ENCODE assay signal across 14 cellular contexts in the genomic region with DNA sequence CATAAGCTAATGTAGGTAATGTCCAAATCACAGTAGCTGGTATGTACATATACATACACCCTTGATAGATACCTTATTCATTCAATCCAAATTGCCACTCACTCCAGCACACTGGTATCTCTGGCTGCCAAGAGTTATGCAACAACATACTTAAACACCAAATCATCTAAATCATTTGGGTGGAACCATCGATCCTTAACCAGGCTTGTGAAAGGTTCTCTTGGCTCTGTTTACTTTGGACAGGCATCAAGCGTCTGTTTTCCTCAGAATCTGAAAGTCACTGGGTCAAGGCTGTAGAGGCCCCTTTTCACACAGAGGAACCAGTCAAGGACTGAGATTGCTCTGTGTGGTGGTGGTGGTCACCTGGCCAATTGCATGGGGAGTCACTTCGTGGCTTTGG. TPM values are rescaled to one million over a fixed set of nuclear protein-coding genes. Genes with fewer than 3 reads are reported as not detected.
DNase-seq lines count a peak whose midpoint lies in the region; ATAC-seq and TF ChIP-seq lines count a peak whose summit lies in the region.
"Had no signal": no experiment of that assay in that cellular context is flagged by ENCODE, and none has a peak within 500 bp of the region (broad histone marks: within the 10 kb centered on the region; RNA-seq: fewer than 3 reads in every experiment).

No MANE protein-coding gene starts in this region.

- TF ChIP-seq CTCF in astrocyte of the cerebellum (IDR thresholded peaks at IDR 0.05; ENCODE audit: low read depth, low read length, missing control alignments), result no peak
- no peak for TF ChIP-seq CTCF in left lung (IDR thresholded peaks at IDR 0.05)
- TF ChIP-seq CTCF in GM13976 (IDR thresholded peaks at IDR 0.05; ENCODE audit: borderline replicate concordance, control extremely low read depth, extremely low read depth, insufficient read depth, missing control alignments), result no peak

- peak; percentile 52 for ATAC-seq in left lung
- ATAC-seq: effector memory CD8-positive, alpha-beta T cell had no signal

- no peak overlapping the region for H3K27ac Mint-ChIP-seq in T-helper 2 cell treated with Interferon-gamma antibody and Interleukin-4, amounts not matched to agents 5 μg/mL and 100 μg/mL, for 36 hours

- no peaks in the 10 kb centered on the region for H3K27me3 ChIP-seq in left lung
- H3K27me3 ChIP-seq: sigmoid colon had no signal

- intact Hi-C loops in left lung (cut with DNase I), result no loop called here

- no peak overlapping the region for H3K4me3 Mint-ChIP-seq in T-helper 2 cell treated with Interferon-gamma antibody and Interleukin-4, amounts not matched to agents 5 μg/mL and 100 μg/mL, for 36 hours

- H3K4me1 ChIP-seq in left lung, result peaks cover 5 to 56% of the 10 kb centered on the region in 2 donors

- no peaks in the 10 kb centered on the region for H3K9me3 ChIP-seq in left lung
- H3K9me3 ChIP-seq: sigmoid colon had no signal

- no peaks in the 10 kb centered on the region for H3K9me3 Mint-ChIP-seq in T-helper 2 cell treated with Interferon-gamma antibody and Interleukin-4, amounts not matched to agents 5 μg/mL and 100 μg/mL, for 36 hours
- H3K9me3 Mint-ChIP-seq: CD8-positive, alpha-beta memory T cell; effector memory CD8-positive, alpha-beta T cell had no signal

- in situ Hi-C loops in ACHN (cut with HindIII; ENCODE audit: low pct_ligation_motif_present, low pct_unique_long_range_greater_than_20kb, low sequenced_read_pairs) (no loop called here), astrocyte of the cerebellum (cut with HindIII; ENCODE audit: low sequenced_read_pairs) (no loop called here), GM13976 (cut with MboI; ENCODE audit: low sequenced_read_pairs, unreplicated experiment) (no loop called here)

- peaks cover 17% of the 10 kb centered on the region for H3K27me3 Mint-ChIP-seq in T-helper 2 cell treated with Interferon-gamma antibody and Interleukin-4, amounts not matched to agents 5 μg/mL and 100 μg/mL, for 36 hours (ENCODE audit: low read depth)
- H3K27me3 Mint-ChIP-seq: effector memory CD8-positive, alpha-beta T cell had no signal

- peaks cover 27% of the 10 kb centered on the region for H3K4me1 Mint-ChIP-seq in T-helper 2 cell treated with Interferon-gamma antibody and Interleukin-4, amounts not matched to agents 5 μg/mL and 100 μg/mL, for 36 hours (ENCODE audit: low read depth)

- H3K36me3 ChIP-seq in left lung, result no peaks in the 10 kb centered on the region
- H3K36me3 ChIP-seq: sigmoid colon had no signal

- no peaks in the 10 kb centered on the region for H3K36me3 Mint-ChIP-seq in T-helper 2 cell treated with Interferon-gamma antibody and Interleukin-4, amounts not matched to agents 5 μg/mL and 100 μg/mL, for 36 hours (ENCODE audit: low read depth)

- H3K4me3 ChIP-seq in astrocyte of the cerebellum (ENCODE audit: low read depth, low read length), result no peak overlapping the region
- no peak overlapping the region for H3K4me3 ChIP-seq in left lung
- H3K4me3 ChIP-seq: sigmoid colon had no signal

- H3K27ac ChIP-seq in left lung, result peak overlapping the region in 1 of 2 donors; percentile 39

- DNase-seq in ACHN (peak; percentile 58), HS-5 (ENCODE audit: low read depth) (peak; percentile 86), astrocyte of the cerebellum (ENCODE audit: low read depth) (peak; percentile 29), left lung (no peak), GM13976 (ENCODE audit: low spot score) (no peak), NCI-H1694 treated with DMSO at 0.1 percent for 48 hours (lab: John Stamatoyannopoulos, UW) (no peak), SHP77 (lab: John Stamatoyannopoulos, UW) (no peak)
- no peak for DNase-seq in T-helper 2 cell treated with Interferon-gamma antibody and Interleukin-4, amounts not matched to agents 5 μg/mL and 100 μg/mL, for 36 hours (ENCODE audit: low spot score)
- DNase-seq: CD8-positive, alpha-beta memory T cell; effector memory CD8-positive, alpha-beta T cell; left cardiac atrium; NCI-H2171; sigmoid colon; stimulated activated naive CD4-positive, alpha-beta T cell had no signal

RNA-seq across cellular contexts. Expression of a gene that starts 24.6 kb away (rescaled TPM):
- total RNA-seq in left lung, result 10 to 100 TPM; 13.6 to 18.2 TPM

Comparison
In these comparisons a context has a peak if more than half of its experiments do, and no peak if none do; other contexts are left out.
1. DNase-seq: peak in ACHN (single experiment), HS-5 (single experiment) and astrocyte of the cerebellum (single experiment); none in left lung (0 of 2), T-helper 2 cell treated with Interferon-gamma antibody and Interleukin-4, amounts not matched to agents 5 μg/mL and 100 μg/mL, for 36 hours (single experiment), GM13976 (single experiment), NCI-H1694 treated with DMSO at 0.1 percent for 48 hours (single experiment) and SHP77 (0 of 2).